8 cellular contexts compared by ENCODE assay signal in the genomic region with DNA sequence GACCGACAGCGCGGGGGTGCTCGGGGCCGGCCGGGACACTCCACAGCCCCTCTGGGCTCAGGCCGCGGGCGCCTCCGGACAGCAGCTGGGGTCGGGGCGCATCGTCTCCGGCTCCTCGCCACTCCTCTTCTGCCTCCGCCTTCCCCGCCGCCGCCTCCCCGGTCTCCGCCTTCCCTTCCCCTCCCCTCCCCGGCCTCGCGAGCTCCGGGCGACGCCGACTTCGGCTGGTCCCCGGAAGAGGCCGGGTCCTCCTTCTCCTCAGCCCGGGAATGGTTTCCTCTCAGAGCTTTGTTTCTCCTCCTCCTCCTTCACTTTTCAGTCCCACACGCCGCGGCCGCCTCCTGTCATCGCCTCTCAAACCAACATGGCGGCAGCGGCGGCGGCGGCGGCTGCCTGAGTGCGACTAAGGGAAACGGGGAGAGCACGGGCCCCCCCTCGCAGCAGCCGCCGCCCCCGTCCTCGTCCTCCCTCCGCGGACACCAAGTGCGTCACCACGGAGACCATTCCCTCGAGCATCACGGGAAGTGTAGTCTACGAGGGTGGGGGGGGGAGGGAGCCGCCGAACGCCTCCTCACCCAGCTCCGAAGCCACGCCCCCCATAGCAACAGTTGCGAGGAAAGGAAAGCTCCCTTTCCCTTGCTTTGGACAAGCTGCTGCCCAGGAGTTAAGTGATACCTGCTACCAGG. TPM values are rescaled to one million over a fixed set of nuclear protein-coding genes. Genes with fewer than 3 reads are reported as not detected.
DNase-seq lines count a peak whose midpoint lies in the region; ATAC-seq, FAIRE-seq and TF ChIP-seq lines count a peak whose summit lies in the region.

A gene with protein sequence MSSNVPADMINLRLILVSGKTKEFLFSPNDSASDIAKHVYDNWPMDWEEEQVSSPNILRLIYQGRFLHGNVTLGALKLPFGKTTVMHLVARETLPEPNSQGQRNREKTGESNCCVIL (minus strand): TSS at position 405 of the 686 bp plus-strand sequence. CDS start 1,079 bp downstream, outside the sequence.

- H2AFZ ChIP-seq in Loucy (ENCODE audit: low read length), result peak within 1 kb of the TSS; percentile 82

- H3K9me3 Mint-ChIP-seq in activated T-helper 2 cell treated with anti-CD3 and anti-CD28 coated beads, Interferon-gamma antibody, Interleukin-2, Interleukin-4, amounts not matched to agents 10 μg/mL and 5 μg/mL and 100 μg/mL, durations not matched to agents 14 hours and 24 hours and 36 hours, result no peaks in the 10 kb centered on the region
- no peaks in the 10 kb centered on the region for H3K9me3 Mint-ChIP-seq in naive thymus-derived CD8-positive, alpha-beta T cell
- no peaks in the 10 kb centered on the region for H3K9me3 Mint-ChIP-seq in stimulated activated naive B cell treated with anti-CD40 and anti-IgM and Interleukin-4, amounts not matched to agents 10 μg/mL and 1 μg/mL and 100 μg/mL, for 72 hours

- H3K27ac ChIP-seq in RWPE2 (ENCODE audit: poor library complexity, severe bottlenecking), result peak within 1 kb of the TSS; percentile 70

- peak; percentile 77 for ATAC-seq in RWPE2 (ENCODE audit: low read depth)
- peak; percentile 84 to 89 for ATAC-seq in naive thymus-derived CD8-positive, alpha-beta T cell
- ATAC-seq in stimulated activated naive B cell treated with anti-CD40 and anti-IgM and Interleukin-4, amounts not matched to agents 10 μg/mL and 1 μg/mL and 100 μg/mL, for 72 hours (replicated peaks), result peak; percentile 89 to 93

- H4K20me1 ChIP-seq in Loucy (ENCODE audit: insufficient read depth, low read length, poor library complexity, severe bottlenecking), result peaks cover 30% of the 10 kb centered on the region

- peaks cover 24% of the 10 kb centered on the region for H3K4me1 ChIP-seq in Loucy (ENCODE audit: insufficient read depth, low read length, poor library complexity, severe bottlenecking)
- peaks cover 17% of the 10 kb centered on the region for H3K4me1 ChIP-seq in RWPE2 (ENCODE audit: insufficient read depth, poor library complexity, severe bottlenecking)

- no peaks in the 10 kb centered on the region for H3K36me3 ChIP-seq in Loucy (ENCODE audit: insufficient read depth, low read length)
- H3K36me3 ChIP-seq in RWPE2 (ENCODE audit: low read depth), result no peaks in the 10 kb centered on the region

- H3K4me1 Mint-ChIP-seq in activated T-helper 2 cell treated with anti-CD3 and anti-CD28 coated beads, Interferon-gamma antibody, Interleukin-2, Interleukin-4, amounts not matched to agents 10 μg/mL and 5 μg/mL and 100 μg/mL, durations not matched to agents 14 hours and 24 hours and 36 hours (ENCODE audit: low read depth), result peaks cover 44% of the 10 kb centered on the region
- peaks cover 17 to 40% (median 28%) of the 10 kb centered on the region in 4 donors for H3K4me1 Mint-ChIP-seq in naive thymus-derived CD8-positive, alpha-beta T cell
- peaks cover 15 to 36% of the 10 kb centered on the region in 2 donors for H3K4me1 Mint-ChIP-seq in stimulated activated naive B cell treated with anti-CD40 and anti-IgM and Interleukin-4, amounts not matched to agents 10 μg/mL and 1 μg/mL and 100 μg/mL, for 72 hours

- no peaks in the 10 kb centered on the region for H3K27me3 Mint-ChIP-seq in activated T-helper 2 cell treated with anti-CD3 and anti-CD28 coated beads, Interferon-gamma antibody, Interleukin-2, Interleukin-4, amounts not matched to agents 10 μg/mL and 5 μg/mL and 100 μg/mL, durations not matched to agents 14 hours and 24 hours and 36 hours (ENCODE audit: low read depth)
- no peaks in the 10 kb centered on the region for H3K27me3 Mint-ChIP-seq in naive thymus-derived CD8-positive, alpha-beta T cell
- no peaks in the 10 kb centered on the region for H3K27me3 Mint-ChIP-seq in stimulated activated naive B cell treated with anti-CD40 and anti-IgM and Interleukin-4, amounts not matched to agents 10 μg/mL and 1 μg/mL and 100 μg/mL, for 72 hours

- H3K4me3 Mint-ChIP-seq in activated T-helper 2 cell treated with anti-CD3 and anti-CD28 coated beads, Interferon-gamma antibody, Interleukin-2, Interleukin-4, amounts not matched to agents 10 μg/mL and 5 μg/mL and 100 μg/mL, durations not matched to agents 14 hours and 24 hours and 36 hours (ENCODE audit: low read depth), result peak within 1 kb of the TSS; percentile 96
- peak within 1 kb of the TSS; percentile 91 to 99 (median 96) for H3K4me3 Mint-ChIP-seq in naive thymus-derived CD8-positive, alpha-beta T cell
- H3K4me3 Mint-ChIP-seq in stimulated activated naive B cell treated with anti-CD40 and anti-IgM and Interleukin-4, amounts not matched to agents 10 μg/mL and 1 μg/mL and 100 μg/mL, for 72 hours, result peak within 1 kb of the TSS; percentile 87 to 94

- peak within 1 kb of the TSS; percentile 71 for H3K9ac ChIP-seq in Loucy (ENCODE audit: low read depth, low read length, poor library complexity, severe bottlenecking)

- H3K27me3 ChIP-seq in Loucy (ENCODE audit: insufficient read depth, low read length, poor library complexity, severe bottlenecking) (no peaks in the 10 kb centered on the region), RWPE2 (ENCODE audit: insufficient read depth, poor library complexity, severe bottlenecking) (no peaks in the 10 kb centered on the region)

- peak; percentile 45; the same call in 1 of the 2 replicates for TF ChIP-seq POLR2A in H54 (IDR thresholded peaks at IDR 0.05; ENCODE audit: low read depth, low read length)

- peaks cover 3% of the 10 kb centered on the region for H3K36me3 Mint-ChIP-seq in activated T-helper 2 cell treated with anti-CD3 and anti-CD28 coated beads, Interferon-gamma antibody, Interleukin-2, Interleukin-4, amounts not matched to agents 10 μg/mL and 5 μg/mL and 100 μg/mL, durations not matched to agents 14 hours and 24 hours and 36 hours (ENCODE audit: low read depth)
- H3K36me3 Mint-ChIP-seq in naive thymus-derived CD8-positive, alpha-beta T cell, result no peaks in the 10 kb centered on the region
- H3K36me3 Mint-ChIP-seq in stimulated activated naive B cell treated with anti-CD40 and anti-IgM and Interleukin-4, amounts not matched to agents 10 μg/mL and 1 μg/mL and 100 μg/mL, for 72 hours, result peaks cover 1 to 14% of the 10 kb centered on the region in 2 donors

- POLR2A ChIA-PET in naive thymus-derived CD8-positive, alpha-beta T cell (lab: Charles Lee), result interaction anchor here (0.5 to 5.7 kb wide), 22 partner anchors 16 to 767 kb away, joined by 3 to 69 read pairs (median 5); a partner anchor contains a TSS

- H3K4me2 ChIP-seq in Loucy (ENCODE audit: low read depth, low read length, poor library complexity, severe bottlenecking), result peak within 1 kb of the TSS; percentile 81

- H3K9me3 ChIP-seq in Loucy (ENCODE audit: insufficient read depth, low read depth, low read length) (no peaks in the 10 kb centered on the region), RWPE2 (ENCODE audit: severe bottlenecking) (no peaks in the 10 kb centered on the region)

- peak; percentile 82 for FAIRE-seq in H54 (lab: Jason Lieb, UNC)

- no peaks in the 10 kb centered on the region for H3F3A ChIP-seq in Loucy (ENCODE audit: low read depth)

- peak within 1 kb of the TSS; percentile 81 for H3K4me3 ChIP-seq in Loucy (ENCODE audit: low read length, poor library complexity, severe bottlenecking)
- peak within 1 kb of the TSS; percentile 80 for H3K4me3 ChIP-seq in RWPE2 (ENCODE audit: severe bottlenecking)

- intact Hi-C loops in activated T-helper 2 cell treated with anti-CD3 and anti-CD28 coated beads, Interferon-gamma antibody, Interleukin-2, Interleukin-4, amounts not matched to agents 10 μg/mL and 5 μg/mL and 100 μg/mL, durations not matched to agents 14 hours and 24 hours and 36 hours (cut with micrococcal nuclease), result loop anchor here (1.0 to 10.0 kb wide), 4 partner anchors 85 to 1314 kb away; a partner anchor contains a TSS

- peak within 1 kb of the TSS; percentile 99 for H3K27ac Mint-ChIP-seq in activated T-helper 2 cell treated with anti-CD3 and anti-CD28 coated beads, Interferon-gamma antibody, Interleukin-2, Interleukin-4, amounts not matched to agents 10 μg/mL and 5 μg/mL and 100 μg/mL, durations not matched to agents 14 hours and 24 hours and 36 hours
- peak within 1 kb of the TSS; percentile 89 to 100 (median 100) for H3K27ac Mint-ChIP-seq in naive thymus-derived CD8-positive, alpha-beta T cell
- peak within 1 kb of the TSS; percentile 98 for H3K27ac Mint-ChIP-seq in stimulated activated naive B cell treated with anti-CD40 and anti-IgM and Interleukin-4, amounts not matched to agents 10 μg/mL and 1 μg/mL and 100 μg/mL, for 72 hours

- peak; percentile 97 for DNase-seq in ELF-1 (ENCODE audit: low read depth, low spot score)
- DNase-seq in H54 (ENCODE audit: insufficient read length, low spot score), result peak; percentile 69
- DNase-seq in RWPE2 (ENCODE audit: low spot score), result peak; percentile 93
- DNase-seq in activated T-helper 2 cell treated with anti-CD3 and anti-CD28 coated beads, Interferon-gamma antibody, Interleukin-2, Interleukin-4, amounts not matched to agents 10 μg/mL and 5 μg/mL and 100 μg/mL, durations not matched to agents 14 hours and 24 hours and 36 hours (ENCODE audit: low spot score), result peak; percentile 90
- DNase-seq in fibroblast of peridontal ligament (ENCODE audit: extremely low read depth), result peak; percentile 93
- DNase-seq in naive thymus-derived CD8-positive, alpha-beta T cell, result peak; percentile 88 to 97 (median 92)
- DNase-seq in stimulated activated naive B cell treated with anti-CD40 and anti-IgM and Interleukin-4, amounts not matched to agents 10 μg/mL and 1 μg/mL and 100 μg/mL, for 72 hours, result peak; percentile 89

- H3K9me2 ChIP-seq in Loucy (replicated peaks; ENCODE audit: low read depth, low read length), result no peaks in the 10 kb centered on the region

- TF ChIP-seq CTCF in Loucy (conservative IDR thresholded peaks at IDR 0.05; ENCODE audit: low read length), result no peak
- no peak for TF ChIP-seq CTCF in RWPE2 (IDR thresholded peaks at IDR 0.05; ENCODE audit: poor library complexity, severe bottlenecking)

- H3K79me2 ChIP-seq in Loucy (ENCODE audit: insufficient read depth, low read length), result peaks cover 42% of the 10 kb centered on the region

RNA-seq across cellular contexts. Expression of the gene that starts here (rescaled TPM):
- 7.9 and 8.5 TPM in 2 replicates for total RNA-seq in activated T-helper 2 cell treated with anti-CD3 and anti-CD28 coated beads, Interferon-gamma antibody, Interleukin-2, Interleukin-4, amounts not matched to agents 10 μg/mL and 5 μg/mL and 100 μg/mL, durations not matched to agents 14 hours and 24 hours and 36 hours
- total RNA-seq in naive thymus-derived CD8-positive, alpha-beta T cell, result 10 to 100 TPM; 37.8 to 37.9 TPM
- polyA plus RNA-seq in naive thymus-derived CD8-positive, alpha-beta T cell, result 10 to 100 TPM; 26.5 to 39.2 (median 26.8) TPM

Comparison
In these comparisons a context has a peak if more than half of its experiments do, and no peak if none do; other contexts are left out.
1. Peak in every context shown above with its lines: DNase-seq, ATAC-seq, H3K4me3 ChIP-seq and H3K27ac ChIP-seq.